In genomic region chr13:94813920-94814500, GRCh38 we compare ENCODE assay signal across 15 cellular contexts.
DNase-seq lines count a peak whose midpoint lies in the region; ATAC-seq and TF ChIP-seq lines count a peak whose summit lies in the region.
"Had no signal": no experiment of that assay in that cellular context is flagged by ENCODE, and none has a peak within 500 bp of the region (broad histone marks: within the 10 kb centered on the region; RNA-seq: fewer than 3 reads in every experiment).

No MANE protein-coding gene starts in this region.

- no peak overlapping the region for H3K27ac ChIP-seq in colonic mucosa
- H3K27ac ChIP-seq: coronary artery had no signal

- no peak overlapping the region for H3K4me3 ChIP-seq in colonic mucosa
- H3K4me3 ChIP-seq: coronary artery had no signal

- H3K36me3 ChIP-seq in colonic mucosa, result no peaks in the 10 kb centered on the region

- H3K4me1 ChIP-seq in colonic mucosa, result no peaks in the 10 kb centered on the region

- intact Hi-C loops in colonic mucosa (cut with DNase I), result no loop called here

- H3K9ac ChIP-seq in colonic mucosa (ENCODE audit: low read depth in 2 of 2, low read length in 2 of 2), result no peak overlapping the region

- H3K27me3 ChIP-seq in colonic mucosa, result no peaks in the 10 kb centered on the region

- ATAC-seq in GM18508 (IDR thresholded peaks at IDR 0.05; ENCODE audit: insufficient read depth, unreplicated experiment), result peak; percentile 75
- ATAC-seq in GM21367 (IDR thresholded peaks at IDR 0.05; ENCODE audit: unreplicated experiment), result peak; percentile 89
- peak; percentile 93 for ATAC-seq in HG02970 (IDR thresholded peaks at IDR 0.05; ENCODE audit: low FRiP score, unreplicated experiment)
- ATAC-seq: left colon; stimulated activated naive B cell treated with anti-CD40 and anti-IgM and Interleukin-4, amounts not matched to agents 10 μg/mL and 1 μg/mL and 100 μg/mL, for 72 hours had no signal

- no peaks in the 10 kb centered on the region for H3K9me3 ChIP-seq in colonic mucosa

- peak; percentile 99 for DNase-seq in NCI-H187 treated with DMSO at 0.1 percent for 48 hours (lab: John Stamatoyannopoulos, UW)
- no peak for DNase-seq in hepatic stellate cell (ENCODE audit: low spot score)
- DNase-seq in HT-29 (ENCODE audit: low spot score), result no peak
- DNase-seq in stimulated activated naive CD4-positive, alpha-beta T cell (lab: John Stamatoyannopoulos, UW), result no peak
- DNase-seq in colonic mucosa, result no peak
- DNase-seq: activated CD4-positive, alpha-beta memory T cell treated with anti-CD3 and anti-CD28 coated beads for 36 hours; activated naive CD8-positive, alpha-beta T cell treated with anti-CD3 and anti-CD28 coated beads for 36 hours; left colon; NK-92 treated with Interleukin-12 subunit alpha and Interleukin-12 subunit beta, amount 100 ng/mL, for 24 hours; stimulated activated naive B cell treated with anti-CD40 and anti-IgM and Interleukin-4, amounts not matched to agents 10 μg/mL and 1 μg/mL and 100 μg/mL, for 72 hours; SW 1271 had no signal

- no peak for TF ChIP-seq CTCF in colonic mucosa (IDR thresholded peaks at IDR 0.05)
